1 cellular context compared by ENCODE assay signal in genomic region chr18:57798713-57799373, GRCh38.
TF ChIP-seq lines count a peak whose summit lies in the region.

No MANE protein-coding gene starts in this region.

TF ChIP-seq in HepG2, 621 proteins besides CTCF, POLR2A, EP300 and RAD21 (continued from another document and continues in another):
- TF ChIP-seq ZBTB25 (CRISPR knock-in tag; IDR thresholded peaks at IDR 0.05) (0 out of 2 replicates have a peak, but pooled peaks have one; percentile 16), MTF2 (CRISPR knock-in tag; IDR thresholded peaks at IDR 0.05; ENCODE audit: borderline replicate concordance) (no peak), PCBP2 (optimal IDR thresholded peaks at IDR 0.05; ENCODE audit: low read depth, low read length, poor library complexity, severe bottlenecking) (no peak), ZNF674 (CRISPR knock-in tag; IDR thresholded peaks at IDR 0.05; ENCODE audit: low read depth) (no peak), ZNF292 (CRISPR knock-in tag; IDR thresholded peaks at IDR 0.05; ENCODE audit: borderline replicate concordance, low read depth) (no peak), STAG1 (CRISPR knock-in tag; IDR thresholded peaks at IDR 0.05) (no peak), JUNB (CRISPR knock-in tag; IDR thresholded peaks at IDR 0.05; ENCODE audit: borderline replicate concordance) (no peak), ZNF577 (CRISPR knock-in tag; IDR thresholded peaks at IDR 0.05; ENCODE audit: borderline replicate concordance, low read depth) (no peak), ZNF567 (CRISPR knock-in tag; IDR thresholded peaks at IDR 0.05; ENCODE audit: borderline replicate concordance) (no peak), RFXAP (CRISPR knock-in tag; IDR thresholded peaks at IDR 0.05; ENCODE audit: borderline replicate concordance) (no peak), ZBTB1 (CRISPR knock-in tag; IDR thresholded peaks at IDR 0.05; ENCODE audit: borderline replicate concordance) (no peak), XRCC5 (optimal IDR thresholded peaks at IDR 0.05; ENCODE audit: low read length) (no peak), KLF9 (CRISPR knock-in tag; IDR thresholded peaks at IDR 0.05; ENCODE audit: low read depth) (no peak), GTF3A (CRISPR knock-in tag; conservative IDR thresholded peaks at IDR 0.05) (no peak), HNF4G (IDR thresholded peaks at IDR 0.05; ENCODE audit: borderline replicate concordance, low read depth, low read length) (peak; percentile 73), HNF4G (CRISPR knock-in tag; IDR thresholded peaks at IDR 0.05; ENCODE audit: borderline replicate concordance, low read depth) (no peak), ZNF24 (IDR thresholded peaks at IDR 0.05) (no peak), GTF2F1 (IDR thresholded peaks at IDR 0.05; ENCODE audit: low read length) (no peak), CENPT (CRISPR knock-in tag; IDR thresholded peaks at IDR 0.05; ENCODE audit: low read depth) (no peak), SOX13 (IDR thresholded peaks at IDR 0.05) (no peak), SOX13 (CRISPR knock-in tag; conservative IDR thresholded peaks at IDR 0.05 in 1 of 2, IDR thresholded peaks at IDR 0.05 in 1 of 2) (peak in 1 of 2 experiments; percentile 57; a peak in 2 of 4 replicates), ZNF317 (CRISPR knock-in tag; IDR thresholded peaks at IDR 0.05) (no peak), ZEB1 (IDR thresholded peaks at IDR 0.05; ENCODE audit: insufficient replicate concordance, low read depth) (no peak), HHEX (CRISPR knock-in tag; IDR thresholded peaks at IDR 0.05) (no peak), SOX6 (IDR thresholded peaks at IDR 0.05) (no peak), SOX6 (CRISPR knock-in tag; IDR thresholded peaks at IDR 0.05) (peak; percentile 51), BCL6 (CRISPR knock-in tag; IDR thresholded peaks at IDR 0.05) (no peak), KDM5B (CRISPR knock-in tag; IDR thresholded peaks at IDR 0.05; ENCODE audit: borderline replicate concordance) (no peak), ESRRA (CRISPR knock-in tag; IDR thresholded peaks at IDR 0.05; ENCODE audit: low read depth) (no peak), ZNF609 (CRISPR knock-in tag; IDR thresholded peaks at IDR 0.05; ENCODE audit: borderline replicate concordance) (no peak), ZNF713 (CRISPR knock-in tag; IDR thresholded peaks at IDR 0.05) (no peak), PHF21A (CRISPR knock-in tag; IDR thresholded peaks at IDR 0.05) (peak; percentile 29; the same call in 1 of the 2 replicates), ZNF781 (CRISPR knock-in tag; IDR thresholded peaks at IDR 0.05; ENCODE audit: borderline replicate concordance, not compliant biosample characterization) (no peak), TRIM22 (IDR thresholded peaks at IDR 0.05) (no peak), FIP1L1 (IDR thresholded peaks at IDR 0.05; ENCODE audit: borderline replicate concordance, insufficient read depth, low read depth, low read length) (no peak), U2AF2 (IDR thresholded peaks at IDR 0.05; ENCODE audit: low read depth, low read length) (no peak)
- TF ChIP-seq, protein P1, sequence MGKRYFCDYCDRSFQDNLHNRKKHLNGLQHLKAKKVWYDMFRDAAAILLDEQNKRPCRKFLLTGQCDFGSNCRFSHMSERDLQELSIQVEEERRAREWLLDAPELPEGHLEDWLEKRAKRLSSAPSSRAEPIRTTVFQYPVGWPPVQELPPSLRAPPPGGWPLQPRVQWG (CRISPR knock-in tag; IDR thresholded peaks at IDR 0.05; ENCODE audit: borderline replicate concordance, low read depth), result no peak
- TF ChIP-seq, protein P2, sequence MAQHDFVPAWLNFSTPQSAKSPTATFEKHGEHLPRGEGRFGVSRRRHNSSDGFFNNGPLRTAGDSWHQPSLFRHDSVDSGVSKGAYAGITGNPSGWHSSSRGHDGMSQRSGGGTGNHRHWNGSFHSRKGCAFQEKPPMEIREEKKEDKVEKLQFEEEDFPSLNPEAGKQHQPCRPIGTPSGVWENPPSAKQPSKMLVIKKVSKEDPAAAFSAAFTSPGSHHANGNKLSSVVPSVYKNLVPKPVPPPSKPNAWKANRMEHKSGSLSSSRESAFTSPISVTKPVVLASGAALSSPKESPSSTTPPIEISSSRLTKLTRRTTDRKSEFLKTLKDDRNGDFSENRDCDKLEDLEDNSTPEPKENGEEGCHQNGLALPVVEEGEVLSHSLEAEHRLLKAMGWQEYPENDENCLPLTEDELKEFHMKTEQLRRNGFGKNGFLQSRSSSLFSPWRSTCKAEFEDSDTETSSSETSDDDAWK (CRISPR knock-in tag; IDR thresholded peaks at IDR 0.05), result no peak
- TF ChIP-seq, protein P3, sequence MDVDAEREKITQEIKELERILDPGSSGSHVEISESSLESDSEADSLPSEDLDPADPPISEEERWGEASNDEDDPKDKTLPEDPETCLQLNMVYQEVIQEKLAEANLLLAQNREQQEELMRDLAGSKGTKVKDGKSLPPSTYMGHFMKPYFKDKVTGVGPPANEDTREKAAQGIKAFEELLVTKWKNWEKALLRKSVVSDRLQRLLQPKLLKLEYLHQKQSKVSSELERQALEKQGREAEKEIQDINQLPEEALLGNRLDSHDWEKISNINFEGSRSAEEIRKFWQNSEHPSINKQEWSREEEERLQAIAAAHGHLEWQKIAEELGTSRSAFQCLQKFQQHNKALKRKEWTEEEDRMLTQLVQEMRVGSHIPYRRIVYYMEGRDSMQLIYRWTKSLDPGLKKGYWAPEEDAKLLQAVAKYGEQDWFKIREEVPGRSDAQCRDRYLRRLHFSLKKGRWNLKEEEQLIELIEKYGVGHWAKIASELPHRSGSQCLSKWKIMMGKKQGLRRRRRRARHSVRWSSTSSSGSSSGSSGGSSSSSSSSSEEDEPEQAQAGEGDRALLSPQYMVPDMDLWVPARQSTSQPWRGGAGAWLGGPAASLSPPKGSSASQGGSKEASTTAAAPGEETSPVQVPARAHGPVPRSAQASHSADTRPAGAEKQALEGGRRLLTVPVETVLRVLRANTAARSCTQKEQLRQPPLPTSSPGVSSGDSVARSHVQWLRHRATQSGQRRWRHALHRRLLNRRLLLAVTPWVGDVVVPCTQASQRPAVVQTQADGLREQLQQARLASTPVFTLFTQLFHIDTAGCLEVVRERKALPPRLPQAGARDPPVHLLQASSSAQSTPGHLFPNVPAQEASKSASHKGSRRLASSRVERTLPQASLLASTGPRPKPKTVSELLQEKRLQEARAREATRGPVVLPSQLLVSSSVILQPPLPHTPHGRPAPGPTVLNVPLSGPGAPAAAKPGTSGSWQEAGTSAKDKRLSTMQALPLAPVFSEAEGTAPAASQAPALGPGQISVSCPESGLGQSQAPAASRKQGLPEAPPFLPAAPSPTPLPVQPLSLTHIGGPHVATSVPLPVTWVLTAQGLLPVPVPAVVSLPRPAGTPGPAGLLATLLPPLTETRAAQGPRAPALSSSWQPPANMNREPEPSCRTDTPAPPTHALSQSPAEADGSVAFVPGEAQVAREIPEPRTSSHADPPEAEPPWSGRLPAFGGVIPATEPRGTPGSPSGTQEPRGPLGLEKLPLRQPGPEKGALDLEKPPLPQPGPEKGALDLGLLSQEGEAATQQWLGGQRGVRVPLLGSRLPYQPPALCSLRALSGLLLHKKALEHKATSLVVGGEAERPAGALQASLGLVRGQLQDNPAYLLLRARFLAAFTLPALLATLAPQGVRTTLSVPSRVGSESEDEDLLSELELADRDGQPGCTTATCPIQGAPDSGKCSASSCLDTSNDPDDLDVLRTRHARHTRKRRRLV (CRISPR knock-in tag; IDR thresholded peaks at IDR 0.05), result no peak
- TF ChIP-seq, protein P4, sequence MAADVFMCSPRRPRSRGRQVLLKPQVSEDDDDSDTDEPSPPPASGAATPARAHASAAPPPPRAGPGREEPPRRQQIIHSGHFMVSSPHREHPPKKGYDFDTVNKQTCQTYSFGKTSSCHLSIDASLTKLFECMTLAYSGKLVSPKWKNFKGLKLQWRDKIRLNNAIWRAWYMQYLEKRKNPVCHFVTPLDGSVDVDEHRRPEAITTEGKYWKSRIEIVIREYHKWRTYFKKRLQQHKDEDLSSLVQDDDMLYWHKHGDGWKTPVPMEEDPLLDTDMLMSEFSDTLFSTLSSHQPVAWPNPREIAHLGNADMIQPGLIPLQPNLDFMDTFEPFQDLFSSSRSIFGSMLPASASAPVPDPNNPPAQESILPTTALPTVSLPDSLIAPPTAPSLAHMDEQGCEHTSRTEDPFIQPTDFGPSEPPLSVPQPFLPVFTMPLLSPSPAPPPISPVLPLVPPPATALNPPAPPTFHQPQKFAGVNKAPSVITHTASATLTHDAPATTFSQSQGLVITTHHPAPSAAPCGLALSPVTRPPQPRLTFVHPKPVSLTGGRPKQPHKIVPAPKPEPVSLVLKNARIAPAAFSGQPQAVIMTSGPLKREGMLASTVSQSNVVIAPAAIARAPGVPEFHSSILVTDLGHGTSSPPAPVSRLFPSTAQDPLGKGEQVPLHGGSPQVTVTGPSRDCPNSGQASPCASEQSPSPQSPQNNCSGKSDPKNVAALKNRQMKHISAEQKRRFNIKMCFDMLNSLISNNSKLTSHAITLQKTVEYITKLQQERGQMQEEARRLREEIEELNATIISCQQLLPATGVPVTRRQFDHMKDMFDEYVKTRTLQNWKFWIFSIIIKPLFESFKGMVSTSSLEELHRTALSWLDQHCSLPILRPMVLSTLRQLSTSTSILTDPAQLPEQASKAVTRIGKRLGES (CRISPR knock-in tag; IDR thresholded peaks at IDR 0.05; ENCODE audit: borderline replicate concordance), result no peak
- TF ChIP-seq, protein P5, sequence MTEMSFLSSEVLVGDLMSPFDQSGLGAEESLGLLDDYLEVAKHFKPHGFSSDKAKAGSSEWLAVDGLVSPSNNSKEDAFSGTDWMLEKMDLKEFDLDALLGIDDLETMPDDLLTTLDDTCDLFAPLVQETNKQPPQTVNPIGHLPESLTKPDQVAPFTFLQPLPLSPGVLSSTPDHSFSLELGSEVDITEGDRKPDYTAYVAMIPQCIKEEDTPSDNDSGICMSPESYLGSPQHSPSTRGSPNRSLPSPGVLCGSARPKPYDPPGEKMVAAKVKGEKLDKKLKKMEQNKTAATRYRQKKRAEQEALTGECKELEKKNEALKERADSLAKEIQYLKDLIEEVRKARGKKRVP (CRISPR knock-in tag; IDR thresholded peaks at IDR 0.05), result no peak
- TF ChIP-seq, protein P6, sequence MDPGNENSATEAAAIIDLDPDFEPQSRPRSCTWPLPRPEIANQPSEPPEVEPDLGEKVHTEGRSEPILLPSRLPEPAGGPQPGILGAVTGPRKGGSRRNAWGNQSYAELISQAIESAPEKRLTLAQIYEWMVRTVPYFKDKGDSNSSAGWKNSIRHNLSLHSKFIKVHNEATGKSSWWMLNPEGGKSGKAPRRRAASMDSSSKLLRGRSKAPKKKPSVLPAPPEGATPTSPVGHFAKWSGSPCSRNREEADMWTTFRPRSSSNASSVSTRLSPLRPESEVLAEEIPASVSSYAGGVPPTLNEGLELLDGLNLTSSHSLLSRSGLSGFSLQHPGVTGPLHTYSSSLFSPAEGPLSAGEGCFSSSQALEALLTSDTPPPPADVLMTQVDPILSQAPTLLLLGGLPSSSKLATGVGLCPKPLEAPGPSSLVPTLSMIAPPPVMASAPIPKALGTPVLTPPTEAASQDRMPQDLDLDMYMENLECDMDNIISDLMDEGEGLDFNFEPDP (CRISPR knock-in tag; conservative IDR thresholded peaks at IDR 0.05), result no peak
